ENCODE assay signal across 10 cellular contexts in genomic region chr5:178239626-178240271, GRCh38. TPM values are rescaled to one million over a fixed set of nuclear protein-coding genes. Genes with fewer than 3 reads are reported as not detected.
DNase-seq lines count a peak whose midpoint lies in the region; ATAC-seq and TF ChIP-seq lines count a peak whose summit lies in the region.
"Not testable (repeated sequence)": the region's sequence is repeated elsewhere in the genome, so short reads cannot be mapped to it uniquely, and the experiment has no call there.
"Had no signal": no experiment of that assay in that cellular context is flagged by ENCODE, and none has a peak within 500 bp of the region (broad histone marks: within the 10 kb centered on the region; RNA-seq: fewer than 3 reads in every experiment).

No MANE protein-coding gene starts in this region.

- ATAC-seq in activated CD4-positive, alpha-beta T cell treated with anti-CD3 and anti-CD28 coated beads for 36 hours, result peak; percentile 9
- ATAC-seq in right lobe of liver (peak; percentile 15 to 42 (median 26)), gastrocnemius medialis (peak; percentile 57 to 67), upper lobe of left lung (ENCODE audit: low FRiP score in 2 of 2) (peak in 1 of 2 donors; percentile 3)

- H3K9me3 ChIP-seq in CD8-positive, alpha-beta memory T cell (ENCODE audit: low read length); esophagus (ENCODE audit: control insufficient read depth in 2 of 2, insufficient read depth in 1 of 2, low read depth in 1 of 2, low read length in 1 of 2); right lobe of liver; gastrocnemius medialis; upper lobe of left lung: not testable (repeated sequence)

- POLR2A ChIA-PET in CD8-positive, alpha-beta memory T cell (lab: Charles Lee); activated CD4-positive, alpha-beta T cell treated with anti-CD3 and anti-CD28 coated beads for 36 hours (lab: Charles Lee): not testable (repeated sequence)

- H3K4me3 Mint-ChIP-seq in CD8-positive, alpha-beta memory T cell, result peak overlapping the region in 5 of 7 donors; percentile 45 to 73 (median 66)
- not testable (repeated sequence) for H3K4me3 Mint-ChIP-seq in activated CD4-positive, alpha-beta T cell treated with anti-CD3 and anti-CD28 coated beads for 36 hours
- peak overlapping the region; percentile 15 for H3K4me3 Mint-ChIP-seq in activated naive CD4-positive, alpha-beta T cell treated with anti-CD3 and anti-CD28 coated beads, Interleukin-2, amount 50 U/mL, for 24 hours

- H3K4me1 ChIP-seq in CD8-positive, alpha-beta memory T cell (ENCODE audit: insufficient read depth, low read length), result peaks cover 53% of the 10 kb centered on the region
- not testable (repeated sequence) for H3K4me1 ChIP-seq in esophagus (ENCODE audit: control insufficient read depth in 2 of 2, insufficient read depth in 2 of 2, low read length in 1 of 2)
- H3K4me1 ChIP-seq in right lobe of liver (peaks cover 0 to 54% (median 34%) of the 10 kb centered on the region in 4 donors), gastrocnemius medialis (peaks cover 37 to 53% of the 10 kb centered on the region in 2 donors), upper lobe of left lung (peaks cover 49 to 66% (median 53%) of the 10 kb centered on the region in 4 donors)

- H3K4me1 Mint-ChIP-seq in CD8-positive, alpha-beta memory T cell, result peaks cover 54 to 77% (median 60%) of the 10 kb centered on the region in 3 donors
- H3K4me1 Mint-ChIP-seq in activated CD4-positive, alpha-beta T cell treated with anti-CD3 and anti-CD28 coated beads for 36 hours, result peaks cover 44% of the 10 kb centered on the region
- peaks cover 41% of the 10 kb centered on the region for H3K4me1 Mint-ChIP-seq in activated naive CD4-positive, alpha-beta T cell treated with anti-CD3 and anti-CD28 coated beads, Interleukin-2, amount 50 U/mL, for 24 hours

- H3K36me3 Mint-ChIP-seq in CD8-positive, alpha-beta memory T cell; activated CD4-positive, alpha-beta T cell treated with anti-CD3 and anti-CD28 coated beads for 36 hours (ENCODE audit: low read depth); activated naive CD4-positive, alpha-beta T cell treated with anti-CD3 and anti-CD28 coated beads, Interleukin-2, amount 50 U/mL, for 24 hours: not testable (repeated sequence)

- not testable (repeated sequence) for H3K9me3 Mint-ChIP-seq in CD8-positive, alpha-beta memory T cell; activated CD4-positive, alpha-beta T cell treated with anti-CD3 and anti-CD28 coated beads for 36 hours (ENCODE audit: low read depth); activated naive CD4-positive, alpha-beta T cell treated with anti-CD3 and anti-CD28 coated beads, Interleukin-2, amount 50 U/mL, for 24 hours

- DNase-seq in CD8-positive, alpha-beta memory T cell, result peak in 3 of 5 donors; percentile 32 to 61 (median 44)
- DNase-seq in H7 (peak; percentile 47), right lobe of liver (peak; percentile 74 to 83 (median 75)), gastrocnemius medialis (peak in 1 of 2 donors; percentile 68)
- peak; percentile 45 for DNase-seq in activated CD4-positive, alpha-beta T cell treated with anti-CD3 and anti-CD28 coated beads for 36 hours
- DNase-seq in upper lobe of left lung, result not testable (repeated sequence)

- H3K27ac ChIP-seq in CD8-positive, alpha-beta memory T cell (ENCODE audit: low read depth, low read length), result not testable (repeated sequence)
- H3K27ac ChIP-seq in esophagus (ENCODE audit: low read depth in 2 of 2, low read length in 1 of 2), result peak overlapping the region; percentile 16 to 30
- H3K27ac ChIP-seq in right lobe of liver, result peak overlapping the region; percentile 79 to 88 (median 87)
- H3K27ac ChIP-seq in gastrocnemius medialis, result peak overlapping the region; percentile 86 to 94 (median 92)
- peak overlapping the region; percentile 77 to 91 (median 80) for H3K27ac ChIP-seq in upper lobe of left lung

- TF ChIP-seq EP300 in upper lobe of left lung (IDR thresholded peaks at IDR 0.05), result not testable (repeated sequence)

- TF ChIP-seq CTCF in right lobe of liver (IDR thresholded peaks at IDR 0.05); gastrocnemius medialis (IDR thresholded peaks at IDR 0.05 in 4 of 5, conservative IDR thresholded peaks at IDR 0.05 in 1 of 5); upper lobe of left lung (IDR thresholded peaks at IDR 0.05): not testable (repeated sequence)

- peak overlapping the region; percentile 67 to 90 (median 83) for H3K27ac Mint-ChIP-seq in CD8-positive, alpha-beta memory T cell
- H3K27ac Mint-ChIP-seq in activated CD4-positive, alpha-beta T cell treated with anti-CD3 and anti-CD28 coated beads for 36 hours, result peak overlapping the region; percentile 78
- H3K27ac Mint-ChIP-seq in activated naive CD4-positive, alpha-beta T cell treated with anti-CD3 and anti-CD28 coated beads, Interleukin-2, amount 50 U/mL, for 24 hours, result peak overlapping the region; percentile 70

- not testable (repeated sequence) for H3K27me3 Mint-ChIP-seq in CD8-positive, alpha-beta memory T cell; activated CD4-positive, alpha-beta T cell treated with anti-CD3 and anti-CD28 coated beads for 36 hours; activated naive CD4-positive, alpha-beta T cell treated with anti-CD3 and anti-CD28 coated beads, Interleukin-2, amount 50 U/mL, for 24 hours

- CTCF ChIA-PET in CD8-positive, alpha-beta memory T cell (lab: Charles Lee); activated CD4-positive, alpha-beta T cell treated with anti-CD3 and anti-CD28 coated beads for 36 hours (lab: Charles Lee): not testable (repeated sequence)

- H3K27me3 ChIP-seq in CD8-positive, alpha-beta memory T cell (ENCODE audit: insufficient read depth, low read length, poor library complexity, severe bottlenecking); H7 (ENCODE audit: control insufficient read depth, insufficient read depth, low read length); esophagus (ENCODE audit: control insufficient read depth in 1 of 2, insufficient read depth in 2 of 2, low read length in 2 of 2); right lobe of liver; gastrocnemius medialis; upper lobe of left lung: not testable (repeated sequence)

- 59 to 60% methylated on average over 13 to 16 of the region's 16 CpGs for WGBS in esophagus, 2 donors
- WGBS in right lobe of liver (ENCODE audit: insufficient coverage, low coverage, low lambda C conversion rate, missing lambda C conversion rate), result 29% methylated on average over 7 of the region's 16 CpGs
- WGBS in upper lobe of left lung, 2 donors, result 40 to 68% methylated on average over 4 to 8 of the region's 16 CpGs

- intact Hi-C loops in activated CD4-positive, alpha-beta T cell treated with anti-CD3 and anti-CD28 coated beads for 36 hours (cut with DNase I, micrococcal nuclease), result loop anchor here in 1 of 2 experiments (5.0 to 10.0 kb wide), 2 partner anchors 88 to 905 kb away; no protein-coding TSS in a partner anchor
- intact Hi-C loops in right lobe of liver (cut with DNase I), result not testable (repeated sequence)
- intact Hi-C loops in gastrocnemius medialis (cut with DNase I; ENCODE audit: low total_unique reads), result loop anchor here (5.0 to 10.0 kb wide), 3 partner anchors 117 to 1315 kb away; partner anchors contain the start of gene RUFY1

- TF ChIP-seq POLR2A in right lobe of liver (IDR thresholded peaks at IDR 0.05); gastrocnemius medialis (IDR thresholded peaks at IDR 0.05); upper lobe of left lung (IDR thresholded peaks at IDR 0.05): not testable (repeated sequence)

- in situ Hi-C loops in gastrocnemius medialis (cut with MboI; ENCODE audit: low sequenced_read_pairs in 4 of 4), result not testable (repeated sequence)

- H3K36me3 ChIP-seq in CD8-positive, alpha-beta memory T cell (ENCODE audit: insufficient read depth, low read length); H7 (replicated peaks; ENCODE audit: control insufficient read depth, insufficient read depth, low read length); esophagus (ENCODE audit: control insufficient read depth in 2 of 2, insufficient read depth in 2 of 2, low read length in 1 of 2); right lobe of liver; gastrocnemius medialis; upper lobe of left lung: not testable (repeated sequence)

- not testable (repeated sequence) for H3K4me3 ChIP-seq in CD8-positive, alpha-beta memory T cell (ENCODE audit: low read length); H7 (ENCODE audit: insufficient read depth, low read depth, low read length); esophagus (ENCODE audit: low read depth in 1 of 2, low read length in 2 of 2); right lobe of liver; upper lobe of left lung
- H3K4me3 ChIP-seq in gastrocnemius medialis, result peak overlapping the region in 1 of 4 donors; percentile 19

RNA-seq across cellular contexts. Expression of gene PHYKPL, which starts 7.1 kb away (rescaled TPM):
- total RNA-seq in CD8-positive, alpha-beta memory T cell, result 10 to 100 TPM; 57.8 to 61.1 TPM
- polyA plus RNA-seq in CD8-positive, alpha-beta memory T cell, result 41.6 TPM
- 11.3 and 25.1 TPM in 2 replicates for total RNA-seq in H7 (2014; rRNA removed; shearing (Covaris generic))
- 10 to 100 TPM; 67.2 to 68.4 TPM for total RNA-seq in activated CD4-positive, alpha-beta T cell treated with anti-CD3 and anti-CD28 coated beads for 36 hours
- 10 to 100 TPM; 21.1 to 35.8 TPM for polyA plus RNA-seq in esophagus
- total RNA-seq in right lobe of liver (100 to 1,000 TPM in 3 of 6 experiments, 10 to 100 TPM in 3; 64.3 to 133 (median 85.8) TPM), gastrocnemius medialis (10 to 100 TPM; 25.0 to 54.6 (median 33.7) TPM), upper lobe of left lung (100 to 1,000 TPM in 2 of 6 donors, 10 to 100 TPM in 4; 61.0 to 237 (median 91.9) TPM)

RNA-seq across cellular contexts. Expression of gene HNRNPAB, which starts 35.4 kb away (rescaled TPM):
- total RNA-seq in CD8-positive, alpha-beta memory T cell, result 100 to 1,000 TPM; 672 to 673 TPM
- 80.5 TPM for polyA plus RNA-seq in CD8-positive, alpha-beta memory T cell
- 134 and 138 TPM in 2 replicates for total RNA-seq in H7 (2014; rRNA removed; shearing (Covaris generic))
- 100 to 1,000 TPM; 258 to 336 TPM for total RNA-seq in activated CD4-positive, alpha-beta T cell treated with anti-CD3 and anti-CD28 coated beads for 36 hours
- polyA plus RNA-seq in esophagus, result 100 to 1,000 TPM; 146 to 154 TPM
- total RNA-seq in right lobe of liver (10 to 100 TPM; 44.2 to 96.1 (median 73.5) TPM), gastrocnemius medialis (100 to 1,000 TPM in 2 of 4 donors, 10 to 100 TPM in 2; 84.2 to 117 (median 106) TPM), upper lobe of left lung (100 to 1,000 TPM in 3 of 6 donors, 10 to 100 TPM in 3; 61.8 to 133 (median 97.7) TPM)

RNA-seq across cellular contexts. Expression of gene GMCL2, which starts 52.6 kb away (rescaled TPM):
- not detected for total RNA-seq in CD8-positive, alpha-beta memory T cell
- not detected for polyA plus RNA-seq in CD8-positive, alpha-beta memory T cell
- total RNA-seq in H7 (2014; rRNA removed; shearing (Covaris generic)), result not detected in 2 replicates
- total RNA-seq in activated CD4-positive, alpha-beta T cell treated with anti-CD3 and anti-CD28 coated beads for 36 hours, result not detected
- not detected for polyA plus RNA-seq in esophagus
- total RNA-seq in right lobe of liver (not detected), gastrocnemius medialis (not detected), upper lobe of left lung (not detected)
- total RNA-seq: H9, lower leg skin had no signal
